18 cellular contexts compared by ENCODE assay signal in the genomic region with DNA sequence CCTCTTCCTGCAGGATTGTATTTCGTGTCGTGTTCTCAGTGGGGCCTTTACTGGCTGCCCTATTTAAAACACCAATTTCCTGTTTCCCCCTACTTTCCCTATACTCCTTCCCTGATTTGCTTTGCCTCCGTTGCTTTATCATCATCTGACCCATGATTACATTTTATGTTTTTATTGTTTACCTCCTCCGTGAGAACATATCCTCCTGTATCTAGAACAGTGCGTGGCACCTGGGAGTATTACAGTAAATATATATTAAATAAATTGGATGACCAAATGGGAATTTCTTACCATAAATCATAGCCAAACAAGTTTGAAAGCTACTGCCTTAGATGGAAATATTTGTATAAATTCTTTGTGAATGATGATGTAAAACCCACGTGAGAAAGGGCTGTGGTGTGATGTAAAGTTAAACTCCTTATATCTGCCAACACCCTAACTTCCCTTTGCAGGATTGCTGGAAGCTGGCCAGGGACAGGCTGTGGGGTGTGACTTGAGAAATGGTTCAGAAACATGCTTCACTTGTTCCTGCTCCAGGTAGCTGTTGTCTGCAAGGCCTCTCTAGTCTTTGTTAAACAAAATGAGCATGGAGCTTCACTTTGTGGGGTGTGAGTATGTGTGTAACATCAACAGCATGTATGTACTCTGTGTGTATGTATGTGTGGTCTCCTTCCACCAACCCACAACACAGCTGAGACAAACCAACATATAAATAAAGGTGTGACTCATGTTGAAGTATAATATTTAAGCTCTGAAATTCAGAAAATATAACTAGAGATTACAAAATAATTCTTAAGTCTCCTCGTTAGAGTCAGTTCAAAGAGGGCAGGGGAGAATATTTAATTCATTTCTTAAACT. TPM values are rescaled to one million over a fixed set of nuclear protein-coding genes. Genes with fewer than 3 reads are reported as not detected.
A peak's percentile ranks its signal among the peaks of the same experiment; 100 is the strongest.
DNase-seq lines count a peak whose midpoint lies in the region; ATAC-seq, FAIRE-seq and TF ChIP-seq lines count a peak whose summit lies in the region.
"Had no signal": no experiment of that assay in that cellular context is flagged by ENCODE, and none has a peak within 500 bp of the region (broad histone marks: within the 10 kb centered on the region; RNA-seq: fewer than 3 reads in every experiment).

No MANE protein-coding gene starts in this region.

- no peaks in the 10 kb centered on the region for H3K9me2 ChIP-seq in GM23248 (ENCODE audit: insufficient read depth)

- H3K4me2 ChIP-seq in GM23248 (ENCODE audit: unreplicated experiment): no peak overlapping the region

- no peaks in the 10 kb centered on the region for H3K79me2 ChIP-seq in GM23248 (ENCODE audit: insufficient read depth)

- H3K9me3 ChIP-seq in GM23248 (ENCODE audit: low read depth) (no peaks in the 10 kb centered on the region), SK-N-MC (ENCODE audit: low read depth, low read length) (no peaks in the 10 kb centered on the region), kidney (ENCODE audit: control insufficient read depth in 1 of 2, low read length in 2 of 2) (no peaks in the 10 kb centered on the region)
- H3K9me3 ChIP-seq: heart left ventricle had no signal

- H3K4me3 Mint-ChIP-seq in nephron progenitor cell (no peak overlapping the region), HFFc6 (no peak overlapping the region)
- H3K4me3 Mint-ChIP-seq: activated T-cell treated with anti-CD3 and anti-CD28 coated beads, Interleukin-2, amount 50 U/mL, for 4 hours; CD4-positive, alpha-beta memory T cell; naive thymus-derived CD4-positive, alpha-beta T cell; stimulated activated memory B cell treated with anti-CD40 and anti-IgM and Interleukin-4, amounts not matched to agents 10 μg/mL and 1 μg/mL and 100 μg/mL, for 72 hours had no signal

- H3K27me3 Mint-ChIP-seq in nephron progenitor cell (ENCODE audit: low read depth, poor library complexity): peaks cover 4% of the 10 kb centered on the region
- no peaks in the 10 kb centered on the region; the same call in none of the 2 replicates for H3K27me3 Mint-ChIP-seq in HFFc6 (ENCODE audit: insufficient read depth)

- no peak for TF ChIP-seq CTCF in fibroblast of mammary gland (conservative IDR thresholded peaks at IDR 0.05; ENCODE audit: control insufficient read depth, insufficient read depth, low read depth, low read length)
- TF ChIP-seq CTCF in nephron progenitor cell (IDR thresholded peaks at IDR 0.05): no peak
- no peak for TF ChIP-seq CTCF in HFFc6 (IDR thresholded peaks at IDR 0.05)
- no peak for TF ChIP-seq CTCF in kidney (IDR thresholded peaks at IDR 0.05; ENCODE audit: borderline replicate concordance, extremely low read depth, insufficient read depth)

- no peaks in the 10 kb centered on the region for H3K36me3 Mint-ChIP-seq in nephron progenitor cell (ENCODE audit: low read depth)
- no peaks in the 10 kb centered on the region; the same call in 1 of the 2 replicates for H3K36me3 Mint-ChIP-seq in HFFc6 (ENCODE audit: low read depth)
- H3K36me3 Mint-ChIP-seq: CD4-positive, alpha-beta memory T cell; naive thymus-derived CD4-positive, alpha-beta T cell; stimulated activated memory B cell treated with anti-CD40 and anti-IgM and Interleukin-4, amounts not matched to agents 10 μg/mL and 1 μg/mL and 100 μg/mL, for 72 hours had no signal

- no peak overlapping the region for H3K9ac ChIP-seq in GM23248
- H3K9ac ChIP-seq in SK-N-MC (ENCODE audit: insufficient read length): no peak overlapping the region
- no peak overlapping the region for H3K9ac ChIP-seq in kidney (ENCODE audit: low read length in 2 of 2)

- H3K27ac Mint-ChIP-seq in nephron progenitor cell: peak overlapping the region; percentile 83
- H3K27ac Mint-ChIP-seq in HFFc6: no peak overlapping the region
- H3K27ac Mint-ChIP-seq: CD4-positive, alpha-beta memory T cell; stimulated activated memory B cell treated with anti-CD40 and anti-IgM and Interleukin-4, amounts not matched to agents 10 μg/mL and 1 μg/mL and 100 μg/mL, for 72 hours had no signal

- H2AFZ ChIP-seq in GM23248: no peak overlapping the region

- H3K4me3 ChIP-seq in GM23248 (no peak overlapping the region), SK-N-MC (no peak overlapping the region), fibroblast of mammary gland (ENCODE audit: control insufficient read depth, low read depth, low read length) (no peak overlapping the region), kidney (ENCODE audit: low read length in 2 of 2) (no peak overlapping the region)
- H3K4me3 ChIP-seq: heart left ventricle had no signal

- H3F3A ChIP-seq in GM23248 (ENCODE audit: insufficient read depth): peaks cover 12% of the 10 kb centered on the region; the same call in 1 of the 2 replicates

- H3K27me3 ChIP-seq in GM23248 (replicated peaks; ENCODE audit: insufficient read depth): no peaks in the 10 kb centered on the region
- H3K27me3 ChIP-seq: heart left ventricle had no signal

- no peak for ATAC-seq in GM21367 (IDR thresholded peaks at IDR 0.05; ENCODE audit: unreplicated experiment)
- ATAC-seq: activated T-cell treated with anti-CD3 and anti-CD28 coated beads, Interleukin-2, amount 50 U/mL, for 4 hours; heart left ventricle; naive thymus-derived CD4-positive, alpha-beta T cell; stimulated activated memory B cell treated with anti-CD40 and anti-IgM and Interleukin-4, amounts not matched to agents 10 μg/mL and 1 μg/mL and 100 μg/mL, for 72 hours had no signal

- H3K9me3 Mint-ChIP-seq in nephron progenitor cell: no peaks in the 10 kb centered on the region
- H3K9me3 Mint-ChIP-seq in HFFc6: peaks cover 24% of the 10 kb centered on the region
- H3K9me3 Mint-ChIP-seq: activated T-cell treated with anti-CD3 and anti-CD28 coated beads, Interleukin-2, amount 50 U/mL, for 4 hours; stimulated activated memory B cell treated with anti-CD40 and anti-IgM and Interleukin-4, amounts not matched to agents 10 μg/mL and 1 μg/mL and 100 μg/mL, for 72 hours had no signal

- no peaks in the 10 kb centered on the region for H3K36me3 ChIP-seq in GM23248 (ENCODE audit: low read depth)
- H3K36me3 ChIP-seq in SK-N-MC (ENCODE audit: insufficient read depth, low read length): no peaks in the 10 kb centered on the region
- no peaks in the 10 kb centered on the region for H3K36me3 ChIP-seq in kidney (ENCODE audit: control insufficient read depth in 1 of 2, insufficient read depth in 2 of 2, low read length in 2 of 2)
- H3K36me3 ChIP-seq: heart left ventricle had no signal

- in situ Hi-C loops in GM23248 (cut with MboI): no loop called here

- H3K27ac ChIP-seq in GM23248 (no peak overlapping the region), SK-N-MC (peak overlapping the region; percentile 61; the same call in 1 of the 2 replicates), substantia nigra (ENCODE audit: low read depth, low read length, poor library complexity, severe bottlenecking) (no peak overlapping the region), kidney (ENCODE audit: low read depth in 2 of 2, low read length in 2 of 2) (no peak overlapping the region)
- H3K27ac ChIP-seq: heart left ventricle, VCaP had no signal

- H3K4me1 Mint-ChIP-seq in nephron progenitor cell (peaks cover 31% of the 10 kb centered on the region), HFFc6 (ENCODE audit: low read depth) (no peaks in the 10 kb centered on the region)
- H3K4me1 Mint-ChIP-seq: CD4-positive, alpha-beta memory T cell; stimulated activated memory B cell treated with anti-CD40 and anti-IgM and Interleukin-4, amounts not matched to agents 10 μg/mL and 1 μg/mL and 100 μg/mL, for 72 hours had no signal

- intact Hi-C loops in kidney (cut with DNase I): no loop called here

- WGBS in GM23248 (ENCODE audit: low coverage in 1 of 2, low lambda C conversion rate in 2 of 2, missing lambda C conversion rate in 2 of 2), 2 experiments: 72 to 73% methylated on average over 7 of the region's 7 CpGs

- no peaks in the 10 kb centered on the region for H4K20me1 ChIP-seq in GM23248 (ENCODE audit: insufficient read depth)

- peaks cover 34% of the 10 kb centered on the region for H3K4me1 ChIP-seq in GM23248 (ENCODE audit: insufficient read depth)
- H3K4me1 ChIP-seq in kidney (ENCODE audit: control insufficient read depth in 1 of 2, insufficient read depth in 1 of 2, low read depth in 1 of 2, low read length in 2 of 2): no peaks in the 10 kb centered on the region

- DNase-seq in GM23248 (peak; percentile 46), SK-N-MC (ENCODE audit: low read depth, low spot score) (no peak), fibroblast of mammary gland (ENCODE audit: low read depth) (peak; percentile 46), nephron progenitor cell (no peak), HFFc6 (no peak), substantia nigra (lab: John Stamatoyannopoulos, UW) (no peak), kidney (no peak)
- DNase-seq: activated T-cell treated with anti-CD3 and anti-CD28 coated beads, Interleukin-2, amount 50 U/mL, for 4 hours; CD4-positive, alpha-beta memory T cell; naive thymus-derived CD4-positive, alpha-beta T cell; NCI-H1694 treated with DMSO at 0.1 percent for 48 hours; stimulated activated CD4-positive, alpha-beta T cell treated with anti-CD3 and anti-CD28 coated beads, Interleukin-15, amount 100 ng/mL, for 24 hours had no signal

- no peak for FAIRE-seq in kidney (lab: Jason Lieb, UNC)
- FAIRE-seq: GM12892 had no signal

RNA-seq across cellular contexts. Expression of gene LHCGR, which starts 40.3 kb away (rescaled TPM):
- not detected in 2 replicates for total RNA-seq in GM23248 (2014; rRNA removed; shearing (Covaris generic))
- polyA plus RNA-seq in GM23248 (2016; fragmentation: Nextera tagmentation; extraction: Ambion mirVana) (not detected in 2 replicates), kidney (ENCODE audit: insufficient read depth, low read depth, low replicate concordance) (not detected)
- not detected for total RNA-seq in HFFc6 (2021; fragmentation: NEBNext Ultra II Directional; extraction: Animal tissue kit (Norgen Biotek cat#: 25700))
- not detected for total RNA-seq in kidney
- total RNA-seq: activated T-cell treated with anti-CD3 and anti-CD28 coated beads, Interleukin-2, amount 50 U/mL, for 4 hours; CD4-positive, alpha-beta memory T cell; naive thymus-derived CD4-positive, alpha-beta T cell; OCI-LY7 had no signal
- polyA plus RNA-seq: CD4-positive, alpha-beta memory T cell; naive thymus-derived CD4-positive, alpha-beta T cell had no signal

Comparison
In these comparisons a context has a peak if more than half of its experiments do, and no peak if none do; other contexts are left out.
1. DNase-seq: peak in GM23248 (single experiment) and fibroblast of mammary gland (single experiment); none in SK-N-MC (single experiment), nephron progenitor cell (single experiment), HFFc6 (single experiment), substantia nigra (0 of 49) and kidney (single experiment).